Comparison of ENCODE assay signal across 10 cellular contexts in the genomic region with DNA sequence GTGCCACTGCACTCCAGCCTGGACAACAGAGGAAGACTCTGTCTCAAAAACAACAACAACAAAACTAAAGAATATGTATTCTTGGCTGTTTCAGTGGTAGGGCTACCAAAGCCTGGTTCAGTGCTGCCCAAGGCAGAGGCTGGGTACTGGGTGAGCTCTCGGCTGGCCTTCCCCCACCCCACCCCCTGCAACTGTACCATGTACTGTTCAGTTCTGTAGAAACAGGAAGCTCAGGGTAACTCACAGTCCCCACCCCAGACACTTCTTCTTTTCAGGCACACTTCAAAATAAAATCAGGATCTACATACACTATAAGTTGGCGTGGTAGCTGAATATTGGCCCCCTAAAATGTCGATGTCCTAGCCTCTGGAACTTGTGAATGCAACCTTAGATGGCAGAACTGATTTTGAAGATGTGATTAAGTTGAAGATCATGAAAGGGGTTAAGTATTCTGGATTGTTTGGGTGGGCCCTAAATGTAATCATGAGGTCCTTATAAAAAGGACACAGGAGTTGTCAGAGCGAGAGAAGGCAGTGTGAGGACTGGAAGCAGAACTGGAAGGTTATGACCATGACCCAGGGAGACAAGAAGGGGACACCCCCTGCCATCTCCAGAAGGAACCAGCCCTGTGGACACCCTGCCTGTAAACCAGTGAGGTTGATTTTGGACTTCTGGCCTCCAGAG. TPM values are rescaled to one million over a fixed set of nuclear protein-coding genes. Genes with fewer than 3 reads are reported as not detected.
A peak's percentile ranks its signal among the peaks of the same experiment; 100 is the strongest.
DNase-seq lines count a peak whose midpoint lies in the region; ATAC-seq and TF ChIP-seq lines count a peak whose summit lies in the region.
"Had no signal": no experiment of that assay in that cellular context is flagged by ENCODE, and none has a peak within 500 bp of the region (broad histone marks: within the 10 kb centered on the region; RNA-seq: fewer than 3 reads in every experiment).

No MANE protein-coding gene starts in this region.

- DNase-seq in SKM-1 treated with dmso at 0.1 percent for 144 hours (lab: John Stamatoyannopoulos, UW; ENCODE audit: unreplicated experiment) (peak; percentile 91), right atrium auricular region (ENCODE audit: low spot score) (peak; percentile 60), prostate gland (ENCODE audit: low spot score) (no peak), mammary epithelial cell (no peak), DMS53 treated with DMSO at 0.1 percent for 48 hours (lab: John Stamatoyannopoulos, UW; ENCODE audit: unreplicated experiment) (no peak)
- peak; percentile 32 for DNase-seq in stimulated activated naive B cell treated with anti-CD40 and anti-IgM and Interleukin-4, amounts not matched to agents 10 μg/mL and 1 μg/mL and 100 μg/mL, for 72 hours
- DNase-seq: activated CD4-positive, alpha-beta T cell treated with anti-CD3 and anti-CD28 coated beads for 4 hours had no signal

- intact Hi-C loops in prostate gland (cut with DNase I) (no loop called here), mammary epithelial cell (cut with micrococcal nuclease) (no loop called here)

- no TSS peak for BruUV-seq in mammary epithelial cell (replicated peaks; lab: Mats Ljungman, UMichigan)

- H3K9me3 Mint-ChIP-seq in stimulated activated naive B cell treated with anti-CD40 and anti-IgM and Interleukin-4, amounts not matched to agents 10 μg/mL and 1 μg/mL and 100 μg/mL, for 72 hours: peaks cover 5 to 8% of the 10 kb centered on the region in 2 donors

- no peak overlapping the region for H2AFZ ChIP-seq in mammary epithelial cell (ENCODE audit: low read depth, low read length)

- H3K4me1 Mint-ChIP-seq in stimulated activated naive B cell treated with anti-CD40 and anti-IgM and Interleukin-4, amounts not matched to agents 10 μg/mL and 1 μg/mL and 100 μg/mL, for 72 hours: peaks cover 18 to 39% of the 10 kb centered on the region in 2 donors

- H3K9me3 ChIP-seq in right atrium auricular region (peaks cover 0 to 7% of the 10 kb centered on the region in 2 donors), prostate gland (no peaks in the 10 kb centered on the region), mammary epithelial cell (replicated peaks; ENCODE audit: insufficient read depth, low read length) (no peaks in the 10 kb centered on the region)

- no peaks in the 10 kb centered on the region for H4K20me1 ChIP-seq in mammary epithelial cell (ENCODE audit: insufficient read depth, low read length)

- no peaks in the 10 kb centered on the region for H3K4me1 ChIP-seq in right atrium auricular region
- H3K4me1 ChIP-seq in prostate gland (replicated peaks): no peaks in the 10 kb centered on the region
- H3K4me1 ChIP-seq in mammary epithelial cell (ENCODE audit: insufficient read depth, low read length): no peaks in the 10 kb centered on the region

- H3K27me3 ChIP-seq in right atrium auricular region (no peaks in the 10 kb centered on the region), prostate gland (replicated peaks; ENCODE audit: insufficient read depth) (no peaks in the 10 kb centered on the region), mammary epithelial cell (ENCODE audit: insufficient read depth, low read length) (no peaks in the 10 kb centered on the region)
- H3K27me3 ChIP-seq: dorsolateral prefrontal cortex had no signal

- peak; percentile 44 for ATAC-seq in HG02588 (IDR thresholded peaks at IDR 0.05; ENCODE audit: unreplicated experiment)
- peak; percentile 94 to 95 for ATAC-seq in stimulated activated naive B cell treated with anti-CD40 and anti-IgM and Interleukin-4, amounts not matched to agents 10 μg/mL and 1 μg/mL and 100 μg/mL, for 72 hours (replicated peaks)
- no peak for ATAC-seq in GM19395 (IDR thresholded peaks at IDR 0.05; ENCODE audit: unreplicated experiment)

- peaks cover 6 to 8% of the 10 kb centered on the region in 2 donors for H3K36me3 Mint-ChIP-seq in stimulated activated naive B cell treated with anti-CD40 and anti-IgM and Interleukin-4, amounts not matched to agents 10 μg/mL and 1 μg/mL and 100 μg/mL, for 72 hours

- 56% methylated on average over 4 of the region's 4 CpGs for WGBS in prostate gland
- 78% methylated on average over 4 of the region's 4 CpGs for WGBS in mammary epithelial cell (ENCODE audit: low coverage, missing lambda C conversion rate)

- in situ Hi-C loops in mammary epithelial cell (cut with MboI; ENCODE audit: low sequenced_read_pairs in 2 of 2): no loop called here

- dilution Hi-C loops in mammary epithelial cell (cut with HindIII; ENCODE audit: low sequenced_read_pairs): loop anchor here (5.0 kb wide), 1 partner anchor 102 kb away; no protein-coding TSS in a partner anchor

- H3K36me3 ChIP-seq in right atrium auricular region (no peaks in the 10 kb centered on the region), prostate gland (no peaks in the 10 kb centered on the region), mammary epithelial cell (ENCODE audit: insufficient read depth, low read length) (no peaks in the 10 kb centered on the region)

- H3K79me2 ChIP-seq in mammary epithelial cell (ENCODE audit: insufficient read depth, low read length): no peaks in the 10 kb centered on the region

- peak overlapping the region in 1 of 2 donors; percentile 32 for H3K27ac ChIP-seq in right atrium auricular region
- no peak overlapping the region for H3K27ac ChIP-seq in prostate gland
- no peak overlapping the region for H3K27ac ChIP-seq in mammary epithelial cell (ENCODE audit: insufficient read depth, low read depth, low read length)

- no peak overlapping the region for H3K4me2 ChIP-seq in mammary epithelial cell (ENCODE audit: insufficient read depth, low read depth, low read length)

- peak overlapping the region; percentile 60 to 67 for H3K4me3 Mint-ChIP-seq in stimulated activated naive B cell treated with anti-CD40 and anti-IgM and Interleukin-4, amounts not matched to agents 10 μg/mL and 1 μg/mL and 100 μg/mL, for 72 hours

- TF ChIP-seq CTCF in right atrium auricular region (IDR thresholded peaks at IDR 0.05) (no peak), prostate gland (IDR thresholded peaks at IDR 0.05) (no peak), mammary epithelial cell (conservative IDR thresholded peaks at IDR 0.05 in 1 of 2, IDR thresholded peaks at IDR 0.05 in 1 of 2; ENCODE audit: extremely low read depth in 1 of 2, insufficient read depth in 1 of 2, low read depth in 1 of 2, low read length in 2 of 2) (no peak)

- H3K9ac ChIP-seq in mammary epithelial cell (ENCODE audit: insufficient read depth, low read length): no peak overlapping the region

- H3K27me3 Mint-ChIP-seq in stimulated activated naive B cell treated with anti-CD40 and anti-IgM and Interleukin-4, amounts not matched to agents 10 μg/mL and 1 μg/mL and 100 μg/mL, for 72 hours: peaks cover 0 to 4% of the 10 kb centered on the region in 2 donors

- TF ChIP-seq POLR2A in prostate gland (IDR thresholded peaks at IDR 0.05): no peak

- no peak overlapping the region for H3K4me3 ChIP-seq in right atrium auricular region
- no peak overlapping the region for H3K4me3 ChIP-seq in prostate gland
- no peak overlapping the region for H3K4me3 ChIP-seq in mammary epithelial cell (replicated peaks in 1 of 3; ENCODE audit: insufficient read depth in 1 of 3, low read depth in 2 of 3, low read length in 3 of 3)
- H3K4me3 ChIP-seq: dorsolateral prefrontal cortex had no signal

- CTCF ChIA-PET in mammary epithelial cell (lab: Charles Lee; ENCODE audit: low non-redundant PET): no interaction called here

- peak overlapping the region; percentile 93 for H3K27ac Mint-ChIP-seq in stimulated activated naive B cell treated with anti-CD40 and anti-IgM and Interleukin-4, amounts not matched to agents 10 μg/mL and 1 μg/mL and 100 μg/mL, for 72 hours

RNA-seq across cellular contexts. Expression of gene TBXAS1, which starts 31.2 kb away (rescaled TPM):
- total RNA-seq in right atrium auricular region: 10 to 100 TPM in 1 of 2 donors, 1 to 10 TPM in 1; 4.6 to 15.3 TPM
- total RNA-seq in prostate gland: 10 to 100 TPM; 19.3 to 44.1 TPM
- 1 to 10 TPM in 1 of 2 donors, not detected in 1; 5.2 TPM for total RNA-seq in mammary epithelial cell
- 3.1 TPM for polyA plus RNA-seq in mammary epithelial cell
- 13.3 TPM for polyA minus RNA-seq in mammary epithelial cell

Comparison
In these comparisons a context has a peak if more than half of its experiments do, and no peak if none do; other contexts are left out.
1. DNase-seq: peak in SKM-1 treated with dmso at 0.1 percent for 144 hours (single experiment), right atrium auricular region (single experiment) and stimulated activated naive B cell treated with anti-CD40 and anti-IgM and Interleukin-4, amounts not matched to agents 10 μg/mL and 1 μg/mL and 100 μg/mL, for 72 hours (single experiment); none in prostate gland (single experiment), mammary epithelial cell (single experiment) and DMS53 treated with DMSO at 0.1 percent for 48 hours (single experiment).